Comparison of ENCODE assay signal across 8 cellular contexts in the genomic region with DNA sequence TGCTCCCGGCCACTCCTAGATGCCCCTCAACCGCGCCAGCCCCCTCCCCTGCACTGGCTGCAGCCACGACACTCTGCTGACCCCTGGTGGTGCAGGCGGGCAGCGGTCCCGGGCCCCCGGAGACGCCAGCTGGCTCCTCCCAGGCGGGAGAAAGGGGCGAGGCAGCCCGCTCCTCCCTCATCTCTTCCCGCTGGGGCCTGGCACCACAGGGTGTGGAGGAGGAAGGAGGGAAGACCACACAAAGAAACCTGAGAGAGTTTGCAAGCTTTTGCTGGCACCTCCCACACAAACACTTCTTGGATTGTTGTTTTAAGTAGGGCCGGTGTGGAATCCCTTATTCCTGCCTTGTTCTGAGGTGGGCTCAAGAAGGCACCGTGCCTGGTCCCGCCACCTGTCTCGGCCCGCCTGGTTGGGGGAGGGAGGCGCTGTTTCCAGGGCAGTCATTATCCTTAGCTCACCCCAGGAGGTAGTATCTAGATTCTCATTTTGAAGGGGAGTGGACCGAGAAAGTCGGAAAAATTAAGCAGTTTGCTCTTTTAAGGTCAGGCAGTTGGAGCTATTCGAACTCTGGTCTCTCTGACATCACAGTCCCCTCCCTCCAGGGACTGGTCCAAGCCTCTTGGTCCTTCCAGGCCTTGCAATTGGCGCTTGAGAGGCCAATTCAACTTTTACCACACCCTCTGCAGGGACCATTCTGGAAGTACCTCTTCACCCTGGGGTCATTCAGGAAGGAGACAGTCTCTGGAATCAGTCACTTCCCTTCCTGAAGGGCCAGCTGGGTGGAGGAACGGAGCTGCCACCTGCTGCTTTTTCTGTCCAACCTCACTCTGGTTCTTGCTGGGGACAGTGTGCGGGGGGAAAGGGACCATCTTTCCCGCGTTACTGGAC. TPM values are rescaled to one million over a fixed set of nuclear protein-coding genes. Genes with fewer than 3 reads are reported as not detected.
DNase-seq lines count a peak whose midpoint lies in the region; ATAC-seq, FAIRE-seq and TF ChIP-seq lines count a peak whose summit lies in the region.

No MANE protein-coding gene starts in this region.

- H3K4me3 ChIP-seq in adrenal gland (peak overlapping the region in 1 of 4 donors; percentile 50), heart right ventricle (peak overlapping the region in 9 of 10 donors; percentile 12 to 78 (median 63))

- intact Hi-C loops in adrenal gland (cut with DNase I): no loop called here
- intact Hi-C loops in heart right ventricle (cut with DNase I): loop anchor here in 2 of 10 donors (1.0 kb wide), 1 partner anchor 12 kb away; no protein-coding TSS in a partner anchor
- intact Hi-C loops in posterior cingulate gyrus (cut with DNase I): loop anchor here (1.0 kb wide), 1 partner anchor 12 kb away; no protein-coding TSS in a partner anchor

- ATAC-seq in heart right ventricle: peak; percentile 63 to 87 (median 77)
- ATAC-seq in HG03469 (IDR thresholded peaks at IDR 0.05; ENCODE audit: unreplicated experiment): no peak

- H3K4me1 ChIP-seq in adrenal gland (replicated peaks in 1 of 2) (peaks cover 49 to 55% of the 10 kb centered on the region in 2 donors), heart right ventricle (peaks cover 26 to 85% (median 67%) of the 10 kb centered on the region in 9 donors)

- peak; percentile 87 to 93 (median 92) for TF ChIP-seq CTCF in adrenal gland (IDR thresholded peaks at IDR 0.05)
- TF ChIP-seq CTCF in heart right ventricle (IDR thresholded peaks at IDR 0.05): peak; percentile 29 to 100 (median 98)

- H3K27me3 ChIP-seq in adrenal gland: no peaks in the 10 kb centered on the region
- H3K27me3 ChIP-seq in heart right ventricle: peaks cover 0 to 15% (median 0%) of the 10 kb centered on the region in 7 donors

- no peak for TF ChIP-seq POLR2A in GM12892 (IDR thresholded peaks at IDR 0.05; ENCODE audit: low read depth, low read length)
- peak in 1 of 2 donors; percentile 5 for TF ChIP-seq POLR2A in adrenal gland (IDR thresholded peaks at IDR 0.05)

- peak; percentile 91 for FAIRE-seq in GM12892 (lab: Jason Lieb, UNC)
- FAIRE-seq in urothelium cell line (lab: Jason Lieb, UNC): peak; percentile 83

- H3K36me3 ChIP-seq in adrenal gland (replicated peaks in 1 of 2) (no peaks in the 10 kb centered on the region), heart right ventricle (no peaks in the 10 kb centered on the region)

- no peaks in the 10 kb centered on the region for H3K9me3 ChIP-seq in adrenal gland (replicated peaks in 1 of 3)
- no peaks in the 10 kb centered on the region for H3K9me3 ChIP-seq in heart right ventricle

- DNase-seq in GM12892 (ENCODE audit: insufficient read length) (peak; percentile 85), NCI-H1436 treated with DMSO at 0.1 percent for 48 hours (lab: John Stamatoyannopoulos, UW) (peak; percentile 90), T follicular helper cell (ENCODE audit: low read depth) (peak; percentile 62), adrenal gland (peak; percentile 80 to 93 (median 86)), heart right ventricle (peak; percentile 88 to 93), posterior cingulate gyrus (peak; percentile 85 to 99 (median 94)), urothelium cell line (ENCODE audit: low spot score) (peak; percentile 95)

- H3K27ac ChIP-seq in adrenal gland (peak overlapping the region in 3 of 5 donors; percentile 48 to 84 (median 77)), heart right ventricle (peak overlapping the region in 9 of 10 donors; percentile 16 to 95 (median 89))

- 16 to 24% (median 19%) methylated on average over 17 to 27 of the region's 27 CpGs for WGBS in adrenal gland, 4 donors
- WGBS in heart right ventricle, 2 donors: 15 to 16% methylated on average over 27 of the region's 27 CpGs

RNA-seq across cellular contexts. Expression of gene ANKRD13B, which starts 1.0 kb away (rescaled TPM):
- polyA plus RNA-seq in GM12892 (2012; ENCODE audit: missing spikeins): 1.0 TPM
- total RNA-seq in adrenal gland (10 to 100 TPM in 1 of 8 donors, 1 to 10 TPM in 7; 2.5 to 11.7 (median 5.4) TPM), heart right ventricle (1 to 10 TPM; 2.5 to 9.1 (median 5.5) TPM)
- polyA plus RNA-seq in adrenal gland (10 to 100 TPM in 1 of 3 donors, 1 to 10 TPM in 2; 1.0 to 23.8 (median 7.2) TPM), heart right ventricle (1 to 10 TPM; 6.2 to 9.7 TPM)

RNA-seq across cellular contexts. Expression of gene GIT1, which starts 2.5 kb away (rescaled TPM):
- polyA plus RNA-seq in GM12892 (2012; ENCODE audit: missing spikeins): 14.8 TPM
- total RNA-seq in adrenal gland: 10 to 100 TPM; 21.3 to 36.6 (median 31.7) TPM
- 10 to 100 TPM; 13.7 to 51.6 (median 33.4) TPM for polyA plus RNA-seq in adrenal gland
- total RNA-seq in heart right ventricle: 10 to 100 TPM; 20.6 to 34.7 (median 28.1) TPM
- polyA plus RNA-seq in heart right ventricle: 10 to 100 TPM; 31.6 to 35.4 TPM

RNA-seq across cellular contexts. Expression of gene TP53I13, which starts 23.5 kb away (rescaled TPM):
- 12.3 TPM for polyA plus RNA-seq in GM12892 (2012; ENCODE audit: missing spikeins)
- 10 to 100 TPM; 22.0 to 70.5 (median 45.2) TPM for total RNA-seq in adrenal gland
- 100 to 1,000 TPM in 2 of 3 donors, 1 to 10 TPM in 1; 4.2 to 163 (median 135) TPM for polyA plus RNA-seq in adrenal gland
- total RNA-seq in heart right ventricle: 10 to 100 TPM; 24.0 to 41.6 (median 30.2) TPM
- polyA plus RNA-seq in heart right ventricle: 100 to 1,000 TPM in 1 of 2 donors, 10 to 100 TPM in 1; 92.8 to 106 TPM

RNA-seq across cellular contexts. Expression of gene ABHD15, which starts 25.1 kb away (rescaled TPM):
- 2.4 TPM for polyA plus RNA-seq in GM12892 (2012; ENCODE audit: missing spikeins)
- total RNA-seq in adrenal gland: 10 to 100 TPM in 1 of 8 donors, 1 to 10 TPM in 7; 4.7 to 11.1 (median 7.5) TPM
- polyA plus RNA-seq in adrenal gland: 1 to 10 TPM; 2.9 to 4.1 (median 3.0) TPM
- total RNA-seq in heart right ventricle: 1 to 10 TPM; 4.4 to 9.0 (median 5.6) TPM
- 1 to 10 TPM; 3.5 to 5.7 TPM for polyA plus RNA-seq in heart right ventricle

RNA-seq across cellular contexts. Expression of gene CORO6, which starts 30.7 kb away (rescaled TPM):
- 0.70 TPM for polyA plus RNA-seq in GM12892 (2012; ENCODE audit: missing spikeins)
- total RNA-seq in adrenal gland (10 to 100 TPM in 1 of 8 donors, 1 to 10 TPM in 7; 1.1 to 14.8 (median 5.6) TPM), heart right ventricle (100 to 1,000 TPM in 4 of 10 donors, 10 to 100 TPM in 6; 72.0 to 110 (median 90.9) TPM)
- polyA plus RNA-seq in adrenal gland (10 to 100 TPM in 2 of 3 donors, under 1 TPM in 1; 0.44 to 34.0 (median 25.5) TPM), heart right ventricle (100 to 1,000 TPM in 1 of 2 donors, 10 to 100 TPM in 1; 53.2 to 262 TPM)
